In genomic region chr3:99523446-99523845, GRCh38 we compare ENCODE assay signal across 23 cellular contexts.
DNase-seq lines count a peak whose midpoint lies in the region; TF ChIP-seq lines count a peak whose summit lies in the region.
"Had no signal": no experiment of that assay in that cellular context is flagged by ENCODE, and none has a peak within 500 bp of the region (broad histone marks: within the 10 kb centered on the region; RNA-seq: fewer than 3 reads in every experiment).

No MANE protein-coding gene starts in this region.

- DNase-seq in A673 (ENCODE audit: low spot score): no peak
- peak; percentile 36 for DNase-seq in AG10803 (ENCODE audit: low read depth)
- no peak for DNase-seq in SK-N-MC (ENCODE audit: low read depth, low spot score)
- DNase-seq in chondrocyte (ENCODE audit: low spot score): no peak
- no peak for DNase-seq in amniotic stem cell (lab: John Stamatoyannopoulos, UW)
- no peak for DNase-seq in NCI-H2227 (lab: John Stamatoyannopoulos, UW; ENCODE audit: unreplicated experiment)
- no peak for DNase-seq in MG63
- DNase-seq in NCI-H69 (lab: John Stamatoyannopoulos, UW): no peak
- DNase-seq: 8988T; BE2C; C1 segment of cervical spinal cord; CD4-positive, alpha-beta memory T cell; CD4-positive, CD25-positive, alpha-beta regulatory T cell; CD8-positive, alpha-beta memory T cell; COR-L47; DMS 273 treated with DMSO at 0.1 percent for 48 hours; DMS153; DMS53; DMS79; DND-41; GF-D8 had no signal

- H3K27me3 ChIP-seq in A673 (replicated peaks; ENCODE audit: insufficient read depth, low read depth, low read length, poor library complexity) (no peaks in the 10 kb centered on the region), MG63 (no peaks in the 10 kb centered on the region)
- H3K27me3 ChIP-seq: BE2C, BLaER1 had no signal

- no peaks in the 10 kb centered on the region for H3K36me3 ChIP-seq in A673 (ENCODE audit: insufficient read depth, low read length, poor library complexity, severe bottlenecking)
- H3K36me3 ChIP-seq in SK-N-MC (ENCODE audit: insufficient read depth, low read length): no peaks in the 10 kb centered on the region
- H3K36me3 ChIP-seq in MG63: no peaks in the 10 kb centered on the region
- H3K36me3 ChIP-seq: BE2C, BLaER1 had no signal

- H3K9me3 ChIP-seq in A673 (ENCODE audit: low read depth, low read length, poor library complexity, severe bottlenecking) (no peaks in the 10 kb centered on the region), SK-N-MC (ENCODE audit: low read depth, low read length) (no peaks in the 10 kb centered on the region; the same call in 1 of the 2 replicates), MG63 (peaks cover 2% of the 10 kb centered on the region)
- H3K9me3 ChIP-seq: BE2C, BLaER1 had no signal

- H3K36me3 Mint-ChIP-seq in chondrocyte (ENCODE audit: low read depth): peaks cover 13% of the 10 kb centered on the region
- H3K36me3 Mint-ChIP-seq: CD14-positive monocyte; CD4-positive, alpha-beta memory T cell; CD4-positive, CD25-positive, alpha-beta regulatory T cell; CD8-positive, alpha-beta memory T cell had no signal

- peak overlapping the region; percentile 76 for H3K4me3 Mint-ChIP-seq in chondrocyte (ENCODE audit: unreplicated experiment)
- H3K4me3 Mint-ChIP-seq: CD14-positive monocyte; CD4-positive, alpha-beta memory T cell; CD4-positive, CD25-positive, alpha-beta regulatory T cell; CD8-positive, alpha-beta memory T cell had no signal

- intact Hi-C loops in A673 (cut with micrococcal nuclease; ENCODE audit: unreplicated experiment): loop anchor here (10.0 kb wide), 1 partner anchor 409 kb away; no protein-coding TSS in a partner anchor

- no peak for TF ChIP-seq CTCF in A673 (conservative IDR thresholded peaks at IDR 0.05; ENCODE audit: low read depth, low read length)
- TF ChIP-seq CTCF in AG10803 (conservative IDR thresholded peaks at IDR 0.05; ENCODE audit: low read length): no peak
- no peak for TF ChIP-seq CTCF in chondrocyte (IDR thresholded peaks at IDR 0.05)

- peak overlapping the region; percentile 27 for H3K9ac ChIP-seq in SK-N-MC (ENCODE audit: insufficient read length)
- H3K9ac ChIP-seq: BLaER1 had no signal

- peaks cover 16% of the 10 kb centered on the region for H3K4me1 ChIP-seq in A673 (ENCODE audit: insufficient read depth, low read length, poor library complexity, severe bottlenecking)
- H3K4me1 ChIP-seq: BE2C, BLaER1 had no signal

- peak overlapping the region; percentile 80 for H3K27ac Mint-ChIP-seq in chondrocyte (ENCODE audit: unreplicated experiment)
- H3K27ac Mint-ChIP-seq: CD14-positive monocyte; CD4-positive, alpha-beta memory T cell; CD4-positive, CD25-positive, alpha-beta regulatory T cell; CD8-positive, alpha-beta memory T cell had no signal

- peaks cover 9% of the 10 kb centered on the region for H3K9me3 Mint-ChIP-seq in chondrocyte (ENCODE audit: low read depth)
- H3K9me3 Mint-ChIP-seq: CD14-positive monocyte had no signal

- H3K4me1 Mint-ChIP-seq in chondrocyte (ENCODE audit: low read depth): peaks cover 97% of the 10 kb centered on the region
- H3K4me1 Mint-ChIP-seq: CD14-positive monocyte; CD4-positive, alpha-beta memory T cell; CD4-positive, CD25-positive, alpha-beta regulatory T cell; CD8-positive, alpha-beta memory T cell had no signal

- no peaks in the 10 kb centered on the region for H3K27me3 Mint-ChIP-seq in chondrocyte (ENCODE audit: low read depth)
- H3K27me3 Mint-ChIP-seq: CD4-positive, alpha-beta memory T cell; CD4-positive, CD25-positive, alpha-beta regulatory T cell had no signal

- H3K27ac ChIP-seq in A673 (ENCODE audit: low read depth, low read length, poor library complexity, severe bottlenecking) (peak overlapping the region; percentile 11), SK-N-MC (peak overlapping the region; percentile 98)
- H3K27ac ChIP-seq: BLaER1 had no signal

- CTCF ChIA-PET in A673 (lab: Charles Lee): no interaction called here

- no TSS peak for BruUV-seq in A673 (replicated peaks; lab: Mats Ljungman, UMichigan)

- H3K4me3 ChIP-seq in A673 (ENCODE audit: low read depth, low read length, poor library complexity, severe bottlenecking): no peak overlapping the region
- no peak overlapping the region for H3K4me3 ChIP-seq in AG10803 (ENCODE audit: low read length)
- H3K4me3 ChIP-seq in SK-N-MC: peak overlapping the region; percentile 59
- no peak overlapping the region for H3K4me3 ChIP-seq in MG63
- H3K4me3 ChIP-seq: BLaER1 had no signal

- POLR2A ChIA-PET in A673 (lab: Charles Lee; ENCODE audit: low non-redundant PET): no interaction called here
